ENCODE assay signal across 1 cellular context in genomic region chr10:120517881-120518484, GRCh38.
TF ChIP-seq lines count a peak whose summit lies in the region.

No MANE protein-coding gene starts in this region.

TF ChIP-seq in HepG2, 621 proteins besides CTCF, POLR2A, EP300 and RAD21 (continued from another document):
- TF ChIP-seq DZIP1 (CRISPR knock-in tag; IDR thresholded peaks at IDR 0.05) (no peak), ZNF317 (CRISPR knock-in tag; IDR thresholded peaks at IDR 0.05) (no peak), AHDC1 (CRISPR knock-in tag; IDR thresholded peaks at IDR 0.05; ENCODE audit: borderline replicate concordance) (no peak), ZNF260 (CRISPR knock-in tag; IDR thresholded peaks at IDR 0.05; ENCODE audit: borderline replicate concordance, low read depth) (no peak), CREM (IDR thresholded peaks at IDR 0.05) (no peak), CREM (CRISPR knock-in tag; IDR thresholded peaks at IDR 0.05) (no peak), PBX3 (CRISPR knock-in tag; IDR thresholded peaks at IDR 0.05; ENCODE audit: borderline replicate concordance) (no peak)
